19 cellular contexts compared by ENCODE assay signal in genomic region chr2:209160800-209161588, GRCh38.
DNase-seq lines count a peak whose midpoint lies in the region; ATAC-seq, FAIRE-seq and TF ChIP-seq lines count a peak whose summit lies in the region.
"Had no signal": no experiment of that assay in that cellular context is flagged by ENCODE, and none has a peak within 500 bp of the region (broad histone marks: within the 10 kb centered on the region; RNA-seq: fewer than 3 reads in every experiment).

No MANE protein-coding gene starts in this region.

- H3K4me2 ChIP-seq in H1 (ENCODE audit: insufficient read depth in 1 of 2, low read depth in 2 of 2, low read length in 2 of 2) (no peak overlapping the region), neuronal stem cell (ENCODE audit: insufficient read depth, low read length, poor library complexity, severe bottlenecking) (no peak overlapping the region)
- H3K4me2 ChIP-seq: BLaER1 had no signal

- no peaks in the 10 kb centered on the region for H3K27me3 Mint-ChIP-seq in natural killer cell treated with Interleukin-12 subunit alpha and Interleukin-12 subunit beta and Interleukin-15 and Interleukin-18, amount 100 ng/mL, for 72 hours
- H3K27me3 Mint-ChIP-seq in natural killer cell (ENCODE audit: low read depth in 2 of 2): no peaks in the 10 kb centered on the region
- H3K27me3 Mint-ChIP-seq: CD8-positive, alpha-beta memory T cell had no signal

- no peak overlapping the region for H3K27ac Mint-ChIP-seq in natural killer cell treated with Interleukin-12 subunit alpha and Interleukin-12 subunit beta and Interleukin-15 and Interleukin-18, amount 100 ng/mL, for 72 hours
- H3K27ac Mint-ChIP-seq in natural killer cell: no peak overlapping the region
- H3K27ac Mint-ChIP-seq: CD8-positive, alpha-beta memory T cell had no signal

- ATAC-seq in natural killer cell treated with Interleukin-12 subunit alpha and Interleukin-12 subunit beta and Interleukin-15 and Interleukin-18, amount 100 ng/mL, for 72 hours: peak; percentile 6 to 20
- ATAC-seq in natural killer cell: no peak

- CTCF ChIA-PET in H1 (lab: Charles Lee; ENCODE audit: partially characterized antibody): interaction anchor here (0.7 to 2.6 kb wide), 7 partner anchors 8 to 351 kb away, joined by 3 to 7 read pairs (median 3); no protein-coding TSS in a partner anchor
- CTCF ChIA-PET in HEK293T (lab: Yijun Ruan, JAX): no interaction called here

- H4K20me1 ChIP-seq in H1 (replicated peaks in 1 of 2; ENCODE audit: control insufficient read depth in 1 of 2, insufficient read depth in 2 of 2, low read length in 2 of 2): no peaks in the 10 kb centered on the region
- H4K20me1 ChIP-seq: BLaER1 had no signal

- no peaks in the 10 kb centered on the region for H3K36me3 ChIP-seq in H1 (ENCODE audit: control insufficient read depth in 2 of 4, insufficient read depth in 4 of 4, low read length in 3 of 4)
- no peaks in the 10 kb centered on the region for H3K36me3 ChIP-seq in neuronal stem cell (replicated peaks in 1 of 2; ENCODE audit: control insufficient read depth in 2 of 2, insufficient read depth in 2 of 2, low read length in 2 of 2)
- H3K36me3 ChIP-seq: BLaER1 had no signal

- no peak overlapping the region for H4K5ac ChIP-seq in H1 (ENCODE audit: insufficient read length, low read depth, low read length)

- H3K4me3 Mint-ChIP-seq in natural killer cell treated with Interleukin-12 subunit alpha and Interleukin-12 subunit beta and Interleukin-15 and Interleukin-18, amount 100 ng/mL, for 72 hours: no peak overlapping the region
- no peak overlapping the region for H3K4me3 Mint-ChIP-seq in natural killer cell
- H3K4me3 Mint-ChIP-seq: CD8-positive, alpha-beta memory T cell had no signal

- TF ChIP-seq RAD21 in H1 (IDR thresholded peaks at IDR 0.05 in 1 of 2, conservative IDR thresholded peaks at IDR 0.05 in 1 of 2; ENCODE audit: low read depth in 2 of 2, low read length in 2 of 2): peak; percentile 46 to 56

- FAIRE-seq in H1 (lab: Jason Lieb, UNC): no peak
- FAIRE-seq: GM12892 had no signal

- no peaks in the 10 kb centered on the region for H3K79me2 ChIP-seq in H1 (ENCODE audit: control insufficient read depth in 1 of 2, insufficient read depth in 2 of 2, low read length in 2 of 2)

- no peak overlapping the region for H3K18ac ChIP-seq in H1 (ENCODE audit: extremely low read depth, low read length)
- H3K18ac ChIP-seq in neuronal stem cell (ENCODE audit: low read length): peak overlapping the region; percentile 0

- no peak for DNase-seq in natural killer cell treated with Interleukin-12 subunit alpha and Interleukin-12 subunit beta and Interleukin-15 and Interleukin-18, amount 100 ng/mL, for 72 hours (ENCODE audit: low spot score)
- DNase-seq in natural killer cell (no peak), H1 (ENCODE audit: low read depth in 1 of 2, low spot score in 2 of 2) (no peak), neuronal stem cell (ENCODE audit: low spot score) (no peak), HEK293T (ENCODE audit: extremely low spot score) (no peak), RPMI8226 (no peak)
- DNase-seq in stimulated activated naive CD4-positive, alpha-beta T cell treated with Interleukin-2 at 50 U/mL for 16 hours (lab: John Stamatoyannopoulos, UW): no peak
- DNase-seq: 8988T; AML-193; Caco-2; CD8-positive, alpha-beta memory T cell; DND-41; GDM1; GOT3; HCEC 1CT; IMR-90 had no signal

- no peak for TF ChIP-seq POLR2A in H1 (IDR thresholded peaks at IDR 0.05; ENCODE audit: control extremely low read depth in 1 of 2, low read depth in 2 of 2, low read length in 2 of 2)

- no peak overlapping the region for H3K4me3 ChIP-seq in H1 (ENCODE audit: extremely low read depth in 1 of 4, insufficient read depth in 2 of 4, low read depth in 3 of 4, low read length in 4 of 4)
- H3K4me3 ChIP-seq in neuronal stem cell (ENCODE audit: low read length in 2 of 2): no peak overlapping the region
- H3K4me3 ChIP-seq: BLaER1 had no signal

- no peaks in the 10 kb centered on the region; a peak in 2 of 7 replicates for H3K27me3 ChIP-seq in H1 (replicated peaks in 1 of 4; ENCODE audit: control insufficient read depth in 3 of 4, extremely low read depth in 1 of 4, insufficient read depth in 3 of 4, low read length in 3 of 4)
- no peaks in the 10 kb centered on the region for H3K27me3 ChIP-seq in neuronal stem cell (ENCODE audit: control insufficient read depth in 3 of 3, insufficient read depth in 3 of 3, low read depth in 1 of 3, low read length in 3 of 3)
- H3K27me3 ChIP-seq: BLaER1 had no signal

- no peaks in the 10 kb centered on the region for H3K79me1 ChIP-seq in H1 (ENCODE audit: low read depth, low read length)
- no peaks in the 10 kb centered on the region for H3K79me1 ChIP-seq in neuronal stem cell (ENCODE audit: low read depth, low read length)

- H3K4ac ChIP-seq in H1 (replicated peaks; ENCODE audit: insufficient read length, low read depth, low read length) (no peak overlapping the region), neuronal stem cell (ENCODE audit: low read length) (no peak overlapping the region)

- no peak overlapping the region for H2BK12ac ChIP-seq in H1 (ENCODE audit: low read depth, low read length)
- no peak overlapping the region for H2BK12ac ChIP-seq in neuronal stem cell (ENCODE audit: low read length)

- TF ChIP-seq EP300 in H1 (IDR thresholded peaks at IDR 0.05; ENCODE audit: borderline replicate concordance in 1 of 2, low read depth in 2 of 2, low read length in 2 of 2): no peak

- H4K8ac ChIP-seq in H1 (ENCODE audit: extremely low read depth, insufficient read depth, low read length) (peak overlapping the region; percentile 9; the same call in 1 of the 2 replicates), neuronal stem cell (ENCODE audit: low read depth, low read length) (no peak overlapping the region)

- H2BK15ac ChIP-seq in H1 (ENCODE audit: low read length): no peak overlapping the region
- H2BK15ac ChIP-seq in neuronal stem cell (ENCODE audit: low read length): no peak overlapping the region

- H3K9me3 ChIP-seq in H1 (ENCODE audit: insufficient read depth in 2 of 2, low read depth in 1 of 2, low read length in 1 of 2) (no peaks in the 10 kb centered on the region), neuronal stem cell (replicated peaks in 1 of 2; ENCODE audit: control insufficient read depth in 2 of 2, insufficient read depth in 1 of 2, low read depth in 1 of 2, low read length in 2 of 2) (peaks cover 0 to 4% of the 10 kb centered on the region in 2 donors)
- H3K9me3 ChIP-seq: BLaER1, Caco-2 had no signal

- TF ChIP-seq CTCF in natural killer cell (IDR thresholded peaks at IDR 0.05) (no peak), H1 (IDR thresholded peaks at IDR 0.05; ENCODE audit: control extremely low read depth in 1 of 3, insufficient read depth in 1 of 3, low read depth in 1 of 3, low read length in 3 of 3) (peak in 1 of 3 experiments; percentile 16; a peak in 1 of 4 replicates)

- no peak overlapping the region for H2BK5ac ChIP-seq in H1 (ENCODE audit: low read depth, low read length)
- H2BK5ac ChIP-seq in neuronal stem cell (ENCODE audit: low read length): no peak overlapping the region

- H3K4me1 Mint-ChIP-seq in natural killer cell treated with Interleukin-12 subunit alpha and Interleukin-12 subunit beta and Interleukin-15 and Interleukin-18, amount 100 ng/mL, for 72 hours (ENCODE audit: low read depth in 2 of 2): no peaks in the 10 kb centered on the region
- no peaks in the 10 kb centered on the region for H3K4me1 Mint-ChIP-seq in natural killer cell
- H3K4me1 Mint-ChIP-seq: CD8-positive, alpha-beta memory T cell had no signal

- H2AFZ ChIP-seq in H1 (ENCODE audit: low read length) (no peak overlapping the region), neuronal stem cell (ENCODE audit: low read length) (no peak overlapping the region)

- no peaks in the 10 kb centered on the region for H3K23me2 ChIP-seq in H1 (ENCODE audit: low read depth, low read length)

- no peak overlapping the region for H3K27ac ChIP-seq in H1 (ENCODE audit: low read depth, low read length)
- H3K27ac ChIP-seq in neuronal stem cell (replicated peaks; ENCODE audit: low read length): no peak overlapping the region
- H3K27ac ChIP-seq: BLaER1, HL-60 had no signal

- WGBS in H1 (ENCODE audit: extremely low coverage in 1 of 2, insufficient coverage in 1 of 2, insufficient read length in 1 of 2, insufficient replicate concordance in 2 of 2, low coverage in 1 of 2, low lambda C conversion rate in 2 of 2, missing lambda C conversion rate in 1 of 2), 2 experiments: 95% methylated on average over 7 of the region's 7 CpGs; no CpG with 5 or more reads in 1 of the 2 experiments
- no CpG with 5 or more reads among the region's 7 CpGs for WGBS in neuronal stem cell (ENCODE audit: extremely low coverage in 2 of 2, insufficient read length in 2 of 2, insufficient replicate concordance in 1 of 2), 2 donors

- H2AK5ac ChIP-seq in H1 (ENCODE audit: low read depth, low read length) (no peak overlapping the region), neuronal stem cell (ENCODE audit: low read depth, low read length) (peak overlapping the region; percentile 5)

- peak overlapping the region; percentile 38; the same call in 1 of the 2 replicates for H2BK20ac ChIP-seq in H1 (ENCODE audit: low read length)

- intact Hi-C loops in natural killer cell (cut with micrococcal nuclease): no loop called here

- no peak overlapping the region for H3K56ac ChIP-seq in H1 (replicated peaks; ENCODE audit: insufficient read length, low read depth, low read length)

- peaks cover 6% of the 10 kb centered on the region for H3K9me3 Mint-ChIP-seq in natural killer cell treated with Interleukin-12 subunit alpha and Interleukin-12 subunit beta and Interleukin-15 and Interleukin-18, amount 100 ng/mL, for 72 hours
- peaks cover 0 to 8% of the 10 kb centered on the region in 2 donors for H3K9me3 Mint-ChIP-seq in natural killer cell

- H3K4me1 ChIP-seq in H1 (replicated peaks in 1 of 4; ENCODE audit: control insufficient read depth in 3 of 4, insufficient read depth in 4 of 4, low read length in 3 of 4): peaks cover 0 to 2% (median under 1%) of the 10 kb centered on the region in 4 experiments; a peak in 1 of 7 replicates
- H3K4me1 ChIP-seq in neuronal stem cell (ENCODE audit: control insufficient read depth in 2 of 2, insufficient read depth in 1 of 2, low read depth in 1 of 2, low read length in 2 of 2): no peaks in the 10 kb centered on the region
- H3K4me1 ChIP-seq: BLaER1, Caco-2 had no signal

- no peaks in the 10 kb centered on the region for H3K36me3 Mint-ChIP-seq in natural killer cell treated with Interleukin-12 subunit alpha and Interleukin-12 subunit beta and Interleukin-15 and Interleukin-18, amount 100 ng/mL, for 72 hours
- no peaks in the 10 kb centered on the region for H3K36me3 Mint-ChIP-seq in natural killer cell
- H3K36me3 Mint-ChIP-seq: CD8-positive, alpha-beta memory T cell had no signal

- no peak overlapping the region for H3K9ac ChIP-seq in H1 (replicated peaks in 1 of 4; ENCODE audit: extremely low read depth in 1 of 4, low read depth in 3 of 4, low read length in 3 of 4)
- H3K9ac ChIP-seq in neuronal stem cell (ENCODE audit: low read depth, low read length, poor library complexity): no peak overlapping the region
- H3K9ac ChIP-seq: BLaER1 had no signal

- H4K91ac ChIP-seq in H1 (replicated peaks; ENCODE audit: insufficient read length, low read length) (peak overlapping the region; percentile 25), neuronal stem cell (ENCODE audit: low read depth, low read length, poor library complexity) (no peak overlapping the region)

- H2BK120ac ChIP-seq in H1 (replicated peaks; ENCODE audit: low read depth, low read length) (no peak overlapping the region), neuronal stem cell (ENCODE audit: low read depth, low read length) (no peak overlapping the region)

- H3K14ac ChIP-seq in H1 (ENCODE audit: insufficient read length): no peak overlapping the region
- H3K14ac ChIP-seq in neuronal stem cell (ENCODE audit: low read length): no peak overlapping the region

- POLR2A ChIA-PET in H1 (lab: Charles Lee; ENCODE audit: partially characterized antibody) (no interaction called here), HEK293T (lab: Yijun Ruan, JAX) (no interaction called here)

- H3K23ac ChIP-seq in H1 (ENCODE audit: insufficient read length): no peak overlapping the region
- no peak overlapping the region for H3K23ac ChIP-seq in neuronal stem cell (ENCODE audit: low read depth, low read length, poor library complexity)

Comparison
In these comparisons a context has a peak if more than half of its experiments do, and no peak if none do; other contexts are left out.
1. ATAC-seq: peak in natural killer cell treated with Interleukin-12 subunit alpha and Interleukin-12 subunit beta and Interleukin-15 and Interleukin-18, amount 100 ng/mL, for 72 hours (2 of 2); none in natural killer cell (0 of 3).